Comparison of ENCODE assay signal across 14 cellular contexts in the genomic region with DNA sequence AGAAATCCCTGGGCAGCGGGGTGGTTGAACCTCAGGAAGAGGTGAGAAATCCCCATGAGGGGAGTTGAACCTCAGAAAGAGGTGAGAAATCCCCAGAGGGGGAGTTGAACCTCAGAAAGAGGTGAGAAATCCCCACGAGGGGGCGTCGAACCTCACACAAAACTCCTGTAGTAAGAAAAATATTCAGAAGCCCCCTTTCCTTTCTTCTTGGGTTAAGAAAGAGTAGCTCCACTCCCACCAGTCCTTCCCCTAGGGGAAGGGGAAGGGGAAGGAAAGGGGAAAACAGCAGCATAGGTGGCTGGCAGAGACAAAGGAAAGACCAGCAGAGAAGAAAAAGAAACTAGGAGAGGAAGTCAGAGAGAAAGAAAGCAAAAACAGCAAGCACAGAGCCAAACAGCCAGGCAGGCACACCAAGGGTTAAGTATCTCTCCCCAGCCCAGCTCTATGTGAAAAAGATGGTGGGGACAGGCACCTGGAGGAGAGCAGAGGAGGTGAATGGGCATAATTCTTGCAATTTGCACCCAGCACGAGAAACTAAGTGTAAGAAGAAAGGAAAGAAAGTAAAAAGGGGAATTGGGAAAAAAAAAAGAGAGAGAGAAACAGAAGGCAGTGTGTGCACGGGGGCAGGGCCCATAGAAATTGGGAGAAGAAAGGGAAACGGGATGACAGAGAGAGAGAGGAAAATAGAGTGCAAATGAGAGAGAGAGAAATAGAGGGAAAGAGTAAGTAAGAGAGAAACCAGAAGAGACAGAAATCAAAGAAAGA.
DNase-seq lines count a peak whose midpoint lies in the region; ATAC-seq and TF ChIP-seq lines count a peak whose summit lies in the region.
"Had no signal": no experiment of that assay in that cellular context is flagged by ENCODE, and none has a peak within 500 bp of the region (broad histone marks: within the 10 kb centered on the region; RNA-seq: fewer than 3 reads in every experiment).

No MANE protein-coding gene starts in this region.

- H3K27me3 ChIP-seq in HCT116 (ENCODE audit: insufficient read depth, low read length): no peaks in the 10 kb centered on the region
- H3K27me3 ChIP-seq: gastrocnemius medialis had no signal

- H3K4me1 Mint-ChIP-seq in T-helper 17 cell: peaks cover 3% of the 10 kb centered on the region

- no peaks in the 10 kb centered on the region for H3K79me2 ChIP-seq in HCT116 (ENCODE audit: insufficient read depth, low read length)

- H3K36me3 ChIP-seq in HCT116 (ENCODE audit: control insufficient read depth in 1 of 2, insufficient read depth in 2 of 2, low read length in 2 of 2): no peaks in the 10 kb centered on the region
- H3K36me3 ChIP-seq: gastrocnemius medialis had no signal

- CTCF ChIA-PET in HCT116 (lab: Charles Lee): interaction anchor here (2.5 kb wide), 1 partner anchor 581 kb away, joined by 6 read pairs; no protein-coding TSS in a partner anchor

- TF ChIP-seq CTCF in GM12873 (IDR thresholded peaks at IDR 0.05; ENCODE audit: insufficient read depth, low read depth, low read length, missing control alignments) (peak; percentile 23), HCT116 (IDR thresholded peaks at IDR 0.05 in 2 of 3, conservative IDR thresholded peaks at IDR 0.05 in 1 of 3; ENCODE audit: borderline replicate concordance in 1 of 3, insufficient read depth in 1 of 3, low read depth in 2 of 3, low read length in 2 of 3) (0 out of 6 replicates have a peak, but pooled peaks of 1 of the 3 experiments have one; percentile 15)

- H3K4me2 ChIP-seq in HCT116 (ENCODE audit: low read length): peak overlapping the region; percentile 77

- POLR2A ChIA-PET in HCT116 (lab: Charles Lee): no interaction called here

- peak; percentile 19 for DNase-seq in HCT116 (ENCODE audit: low read depth, low spot score)
- no peak for DNase-seq in T-helper 17 cell
- peak; percentile 4 for DNase-seq in kidney tubule cell (ENCODE audit: low spot score)
- no peak for DNase-seq in NCI-H510A treated with DMSO at 0.1 percent for 48 hours (lab: John Stamatoyannopoulos, UW)
- DNase-seq in HuH-7 (ENCODE audit: low spot score): no peak
- DNase-seq: activated CD8-positive, alpha-beta memory T cell treated with anti-CD3 and anti-CD28 coated beads for 24 hours; DND-41; gastrocnemius medialis; mucosa of descending colon; NCI-H187 had no signal

- no peaks in the 10 kb centered on the region for H4K20me1 ChIP-seq in HCT116 (ENCODE audit: insufficient read depth)

- no peak overlapping the region for H3K4me3 Mint-ChIP-seq in T-helper 17 cell

- peak overlapping the region; percentile 2 for H3K27ac Mint-ChIP-seq in T-helper 17 cell

- H2AFZ ChIP-seq in HCT116 (ENCODE audit: low read depth, low read length, poor library complexity, severe bottlenecking): peak overlapping the region; percentile 72

- H3K27me3 Mint-ChIP-seq in T-helper 17 cell: peaks cover 9% of the 10 kb centered on the region

- no peak for TF ChIP-seq POLR2A in HCT116 (IDR thresholded peaks at IDR 0.05; ENCODE audit: borderline replicate concordance, extremely low read depth, insufficient read depth, insufficient read length)

- no peaks in the 10 kb centered on the region for H3K9me2 ChIP-seq in HCT116 (ENCODE audit: insufficient read depth)

- TF ChIP-seq RAD21 in HCT116 (IDR thresholded peaks at IDR 0.05; ENCODE audit: low read depth): peak; percentile 33; the same call in 1 of the 2 replicates

- RAD21 ChIA-PET in HCT116 (lab: Charles Lee; ENCODE audit: low non-redundant PET in 1 of 2, low total read pairs in 2 of 2, uncharacterized antibody in 2 of 2, unreplicated experiment in 2 of 2): no interaction called here

- H3K4me1 ChIP-seq in HCT116 (ENCODE audit: control insufficient read depth in 1 of 2, insufficient read depth in 2 of 2, low read length in 2 of 2): peaks cover 12 to 41% of the 10 kb centered on the region in 2 experiments
- H3K4me1 ChIP-seq: gastrocnemius medialis had no signal

- peak overlapping the region; percentile 67; the same call in 1 of the 2 replicates for H3K27ac ChIP-seq in HCT116 (ENCODE audit: low read depth, low read length)
- H3K27ac ChIP-seq: gastrocnemius medialis had no signal

- intact Hi-C loops in HCT116 (cut with micrococcal nuclease): no loop called here

- no peaks in the 10 kb centered on the region for H3K36me3 Mint-ChIP-seq in T-helper 17 cell (ENCODE audit: low read depth)

- H3K4me3 ChIP-seq in HCT116 (replicated peaks in 1 of 2; ENCODE audit: low read depth in 1 of 2, low read length in 2 of 2): peak overlapping the region; percentile 11 to 37
- H3K4me3 ChIP-seq: gastrocnemius medialis, mucosa of descending colon had no signal

- H3K9me3 ChIP-seq in HCT116 (ENCODE audit: control insufficient read depth in 1 of 2, insufficient read depth in 1 of 2, low read depth in 1 of 2, low read length in 2 of 2) (no peaks in the 10 kb centered on the region), T-helper 17 cell (ENCODE audit: control insufficient read depth, low read length, poor library complexity, severe bottlenecking) (no peaks in the 10 kb centered on the region)
- H3K9me3 ChIP-seq: gastrocnemius medialis, mucosa of descending colon had no signal

- no TSS peak for BruUV-seq in HCT116 (replicated peaks; lab: Mats Ljungman, UMichigan)

- peak; percentile 43; the same call in 1 of the 2 replicates for ATAC-seq in HCT116
- no peak for ATAC-seq in T-helper 17 cell
- no peak for ATAC-seq in HG03095 (IDR thresholded peaks at IDR 0.05; ENCODE audit: unreplicated experiment)
- no peak for ATAC-seq in HG03196 (IDR thresholded peaks at IDR 0.05; ENCODE audit: unreplicated experiment)
- ATAC-seq: gastrocnemius medialis, mucosa of descending colon, Right ventricle myocardium inferior had no signal

- peak overlapping the region; percentile 28; the same call in 1 of the 2 replicates for H3K9ac ChIP-seq in HCT116 (ENCODE audit: low read length)

TF ChIP-seq in HCT116, 20 proteins besides CTCF, POLR2A, EP300 and RAD21 (continues in another document):
- TF ChIP-seq ZFX (IDR thresholded peaks at IDR 0.05): no peak
- TF ChIP-seq FOSL1 (IDR thresholded peaks at IDR 0.05; ENCODE audit: low read depth): no peak
- TF ChIP-seq MAX (IDR thresholded peaks at IDR 0.05): no peak
- no peak for TF ChIP-seq CEBPB (IDR thresholded peaks at IDR 0.05; ENCODE audit: low read depth)
- TF ChIP-seq REST (IDR thresholded peaks at IDR 0.05; ENCODE audit: low read depth): no peak
- TF ChIP-seq ELF1 (IDR thresholded peaks at IDR 0.05; ENCODE audit: borderline replicate concordance, low read depth): no peak
- no peak for TF ChIP-seq EZH2phosphoT487 (IDR thresholded peaks at IDR 0.05; ENCODE audit: borderline replicate concordance)
- no peak for TF ChIP-seq YY1 (IDR thresholded peaks at IDR 0.05; ENCODE audit: extremely low read depth, insufficient replicate concordance, low read depth, low read length)
- TF ChIP-seq, protein P1, sequence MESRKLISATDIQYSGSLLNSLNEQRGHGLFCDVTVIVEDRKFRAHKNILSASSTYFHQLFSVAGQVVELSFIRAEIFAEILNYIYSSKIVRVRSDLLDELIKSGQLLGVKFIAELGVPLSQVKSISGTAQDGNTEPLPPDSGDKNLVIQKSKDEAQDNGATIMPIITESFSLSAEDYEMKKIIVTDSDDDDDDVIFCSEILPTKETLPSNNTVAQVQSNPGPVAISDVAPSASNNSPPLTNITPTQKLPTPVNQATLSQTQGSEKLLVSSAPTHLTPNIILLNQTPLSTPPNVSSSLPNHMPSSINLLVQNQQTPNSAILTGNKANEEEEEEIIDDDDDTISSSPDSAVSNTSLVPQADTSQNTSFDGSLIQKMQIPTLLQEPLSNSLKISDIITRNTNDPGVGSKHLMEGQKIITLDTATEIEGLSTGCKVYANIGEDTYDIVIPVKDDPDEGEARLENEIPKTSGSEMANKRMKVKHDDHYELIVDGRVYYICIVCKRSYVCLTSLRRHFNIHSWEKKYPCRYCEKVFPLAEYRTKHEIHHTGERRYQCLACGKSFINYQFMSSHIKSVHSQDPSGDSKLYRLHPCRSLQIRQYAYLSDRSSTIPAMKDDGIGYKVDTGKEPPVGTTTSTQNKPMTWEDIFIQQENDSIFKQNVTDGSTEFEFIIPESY (IDR thresholded peaks at IDR 0.05; ENCODE audit: extremely low read depth, insufficient replicate concordance, low read length): no peak
- TF ChIP-seq EZH2 (IDR thresholded peaks at IDR 0.05): no peak
- no peak for TF ChIP-seq SIN3A (IDR thresholded peaks at IDR 0.05; ENCODE audit: low read depth)
- TF ChIP-seq, protein P2, sequence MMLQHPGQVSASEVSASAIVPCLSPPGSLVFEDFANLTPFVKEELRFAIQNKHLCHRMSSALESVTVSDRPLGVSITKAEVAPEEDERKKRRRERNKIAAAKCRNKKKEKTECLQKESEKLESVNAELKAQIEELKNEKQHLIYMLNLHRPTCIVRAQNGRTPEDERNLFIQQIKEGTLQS (IDR thresholded peaks at IDR 0.05): no peak
- no peak; the same call in 1 of the 2 replicates for TF ChIP-seq SP1 (IDR thresholded peaks at IDR 0.05; ENCODE audit: low read depth)
- no peak for TF ChIP-seq JUND (IDR thresholded peaks at IDR 0.05)

Comparison
In these comparisons a context has a peak if more than half of its experiments do, and no peak if none do; other contexts are left out.
1. DNase-seq: peak in HCT116 (single experiment) and kidney tubule cell (single experiment); none in T-helper 17 cell (0 of 3), NCI-H510A treated with DMSO at 0.1 percent for 48 hours (single experiment) and HuH-7 (single experiment).